Comparison of ENCODE assay signal across 1 cellular context in the genomic region with DNA sequence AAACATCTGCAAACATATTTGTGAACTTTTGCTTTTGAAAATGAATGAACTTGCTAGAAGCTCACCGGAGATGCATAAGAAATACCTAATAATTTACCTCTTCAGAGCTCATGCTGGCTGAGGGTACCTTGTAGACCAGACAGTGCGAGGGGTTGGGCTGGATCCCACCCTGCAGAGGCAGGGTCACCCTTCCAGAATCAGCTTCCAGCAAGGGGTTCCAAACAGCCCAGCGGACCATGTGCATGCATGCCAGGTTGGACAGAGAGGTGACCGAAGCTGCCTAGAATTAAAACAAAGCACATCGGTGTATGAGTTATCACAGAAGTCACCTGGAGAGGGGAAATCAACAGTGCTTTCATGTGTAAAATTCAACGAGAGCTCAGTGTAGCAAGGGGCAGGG.
TF ChIP-seq lines count a peak whose summit lies in the region.

No MANE protein-coding gene starts in this region.

TF ChIP-seq in GM23338, 12 proteins besides CTCF, POLR2A, EP300 and RAD21 (continued from another document):
- TF ChIP-seq, protein P1, sequence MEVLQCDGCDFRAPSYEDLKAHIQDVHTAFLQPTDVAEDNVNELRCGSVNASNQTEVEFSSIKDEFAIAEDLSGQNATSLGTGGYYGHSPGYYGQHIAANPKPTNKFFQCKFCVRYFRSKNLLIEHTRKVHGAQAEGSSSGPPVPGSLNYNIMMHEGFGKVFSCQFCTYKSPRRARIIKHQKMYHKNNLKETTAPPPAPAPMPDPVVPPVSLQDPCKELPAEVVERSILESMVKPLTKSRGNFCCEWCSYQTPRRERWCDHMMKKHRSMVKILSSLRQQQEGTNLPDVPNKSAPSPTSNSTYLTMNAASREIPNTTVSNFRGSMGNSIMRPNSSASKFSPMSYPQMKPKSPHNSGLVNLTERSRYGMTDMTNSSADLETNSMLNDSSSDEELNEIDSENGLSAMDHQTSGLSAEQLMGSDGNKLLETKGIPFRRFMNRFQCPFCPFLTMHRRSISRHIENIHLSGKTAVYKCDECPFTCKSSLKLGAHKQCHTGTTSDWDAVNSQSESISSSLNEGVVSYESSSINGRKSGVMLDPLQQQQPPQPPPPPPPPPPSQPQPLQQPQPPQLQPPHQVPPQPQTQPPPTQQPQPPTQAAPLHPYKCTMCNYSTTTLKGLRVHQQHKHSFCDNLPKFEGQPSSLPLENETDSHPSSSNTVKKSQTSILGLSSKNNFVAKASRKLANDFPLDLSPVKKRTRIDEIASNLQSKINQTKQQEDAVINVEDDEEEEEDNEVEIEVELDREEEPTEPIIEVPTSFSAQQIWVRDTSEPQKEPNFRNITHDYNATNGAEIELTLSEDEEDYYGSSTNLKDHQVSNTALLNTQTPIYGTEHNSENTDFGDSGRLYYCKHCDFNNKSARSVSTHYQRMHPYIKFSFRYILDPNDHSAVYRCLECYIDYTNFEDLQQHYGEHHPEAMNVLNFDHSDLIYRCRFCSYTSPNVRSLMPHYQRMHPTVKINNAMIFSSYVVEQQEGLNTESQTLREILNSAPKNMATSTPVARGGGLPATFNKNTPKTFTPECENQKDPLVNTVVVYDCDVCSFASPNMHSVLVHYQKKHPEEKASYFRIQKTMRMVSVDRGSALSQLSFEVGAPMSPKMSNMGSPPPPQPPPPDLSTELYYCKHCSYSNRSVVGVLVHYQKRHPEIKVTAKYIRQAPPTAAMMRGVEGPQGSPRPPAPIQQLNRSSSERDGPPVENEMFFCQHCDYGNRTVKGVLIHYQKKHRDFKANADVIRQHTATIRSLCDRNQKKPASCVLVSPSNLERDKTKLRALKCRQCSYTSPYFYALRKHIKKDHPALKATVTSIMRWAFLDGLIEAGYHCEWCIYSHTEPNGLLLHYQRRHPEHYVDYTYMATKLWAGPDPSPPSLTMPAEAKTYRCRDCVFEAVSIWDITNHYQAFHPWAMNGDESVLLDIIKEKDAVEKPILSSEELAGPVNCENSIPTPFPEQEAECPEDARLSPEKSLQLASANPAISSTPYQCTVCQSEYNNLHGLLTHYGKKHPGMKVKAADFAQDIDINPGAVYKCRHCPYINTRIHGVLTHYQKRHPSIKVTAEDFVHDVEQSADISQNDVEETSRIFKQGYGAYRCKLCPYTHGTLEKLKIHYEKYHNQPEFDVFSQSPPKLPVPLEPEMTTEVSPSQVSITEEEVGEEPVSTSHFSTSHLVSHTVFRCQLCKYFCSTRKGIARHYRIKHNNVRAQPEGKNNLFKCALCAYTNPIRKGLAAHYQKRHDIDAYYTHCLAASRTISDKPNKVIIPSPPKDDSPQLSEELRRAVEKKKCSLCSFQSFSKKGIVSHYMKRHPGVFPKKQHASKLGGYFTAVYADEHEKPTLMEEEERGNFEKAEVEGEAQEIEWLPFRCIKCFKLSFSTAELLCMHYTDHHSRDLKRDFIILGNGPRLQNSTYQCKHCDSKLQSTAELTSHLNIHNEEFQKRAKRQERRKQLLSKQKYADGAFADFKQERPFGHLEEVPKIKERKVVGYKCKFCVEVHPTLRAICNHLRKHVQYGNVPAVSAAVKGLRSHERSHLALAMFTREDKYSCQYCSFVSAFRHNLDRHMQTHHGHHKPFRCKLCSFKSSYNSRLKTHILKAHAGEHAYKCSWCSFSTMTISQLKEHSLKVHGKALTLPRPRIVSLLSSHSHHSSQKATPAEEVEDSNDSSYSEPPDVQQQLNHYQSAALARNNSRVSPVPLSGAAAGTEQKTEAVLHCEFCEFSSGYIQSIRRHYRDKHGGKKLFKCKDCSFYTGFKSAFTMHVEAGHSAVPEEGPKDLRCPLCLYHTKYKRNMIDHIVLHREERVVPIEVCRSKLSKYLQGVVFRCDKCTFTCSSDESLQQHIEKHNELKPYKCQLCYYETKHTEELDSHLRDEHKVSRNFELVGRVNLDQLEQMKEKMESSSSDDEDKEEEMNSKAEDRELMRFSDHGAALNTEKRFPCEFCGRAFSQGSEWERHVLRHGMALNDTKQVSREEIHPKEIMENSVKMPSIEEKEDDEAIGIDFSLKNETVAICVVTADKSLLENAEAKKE (CRISPR knock-in tag; IDR thresholded peaks at IDR 0.05) = no peak
- TF ChIP-seq, protein P2, sequence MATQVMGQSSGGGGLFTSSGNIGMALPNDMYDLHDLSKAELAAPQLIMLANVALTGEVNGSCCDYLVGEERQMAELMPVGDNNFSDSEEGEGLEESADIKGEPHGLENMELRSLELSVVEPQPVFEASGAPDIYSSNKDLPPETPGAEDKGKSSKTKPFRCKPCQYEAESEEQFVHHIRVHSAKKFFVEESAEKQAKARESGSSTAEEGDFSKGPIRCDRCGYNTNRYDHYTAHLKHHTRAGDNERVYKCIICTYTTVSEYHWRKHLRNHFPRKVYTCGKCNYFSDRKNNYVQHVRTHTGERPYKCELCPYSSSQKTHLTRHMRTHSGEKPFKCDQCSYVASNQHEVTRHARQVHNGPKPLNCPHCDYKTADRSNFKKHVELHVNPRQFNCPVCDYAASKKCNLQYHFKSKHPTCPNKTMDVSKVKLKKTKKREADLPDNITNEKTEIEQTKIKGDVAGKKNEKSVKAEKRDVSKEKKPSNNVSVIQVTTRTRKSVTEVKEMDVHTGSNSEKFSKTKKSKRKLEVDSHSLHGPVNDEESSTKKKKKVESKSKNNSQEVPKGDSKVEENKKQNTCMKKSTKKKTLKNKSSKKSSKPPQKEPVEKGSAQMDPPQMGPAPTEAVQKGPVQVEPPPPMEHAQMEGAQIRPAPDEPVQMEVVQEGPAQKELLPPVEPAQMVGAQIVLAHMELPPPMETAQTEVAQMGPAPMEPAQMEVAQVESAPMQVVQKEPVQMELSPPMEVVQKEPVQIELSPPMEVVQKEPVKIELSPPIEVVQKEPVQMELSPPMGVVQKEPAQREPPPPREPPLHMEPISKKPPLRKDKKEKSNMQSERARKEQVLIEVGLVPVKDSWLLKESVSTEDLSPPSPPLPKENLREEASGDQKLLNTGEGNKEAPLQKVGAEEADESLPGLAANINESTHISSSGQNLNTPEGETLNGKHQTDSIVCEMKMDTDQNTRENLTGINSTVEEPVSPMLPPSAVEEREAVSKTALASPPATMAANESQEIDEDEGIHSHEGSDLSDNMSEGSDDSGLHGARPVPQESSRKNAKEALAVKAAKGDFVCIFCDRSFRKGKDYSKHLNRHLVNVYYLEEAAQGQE (IDR thresholded peaks at IDR 0.05; ENCODE audit: unreplicated experiment) = no peak
- TF ChIP-seq JUNB (IDR thresholded peaks at IDR 0.05; ENCODE audit: unreplicated experiment) (no peak), ZNF331 (CRISPR knock-in tag; IDR thresholded peaks at IDR 0.05; ENCODE audit: low read depth) (no peak), STAT1 (IDR thresholded peaks at IDR 0.05; ENCODE audit: unreplicated experiment) (no peak), NANOG (IDR thresholded peaks at IDR 0.05; ENCODE audit: borderline replicate concordance) (no peak)
